ENCODE assay signal across 1 cellular context in genomic region chr13:21676611-21677021, GRCh38.
TF ChIP-seq lines count a peak whose summit lies in the region.

No MANE protein-coding gene starts in this region.

TF ChIP-seq in GM23338, 12 proteins besides CTCF, POLR2A, EP300 and RAD21 (continued from another document):
- no peak for TF ChIP-seq ZNF462 (CRISPR knock-in tag; IDR thresholded peaks at IDR 0.05)
- no peak for TF ChIP-seq EZH2 (IDR thresholded peaks at IDR 0.05; ENCODE audit: low read depth, unreplicated experiment)
